Comparison of ENCODE assay signal across 1 cellular context in the genomic region with DNA sequence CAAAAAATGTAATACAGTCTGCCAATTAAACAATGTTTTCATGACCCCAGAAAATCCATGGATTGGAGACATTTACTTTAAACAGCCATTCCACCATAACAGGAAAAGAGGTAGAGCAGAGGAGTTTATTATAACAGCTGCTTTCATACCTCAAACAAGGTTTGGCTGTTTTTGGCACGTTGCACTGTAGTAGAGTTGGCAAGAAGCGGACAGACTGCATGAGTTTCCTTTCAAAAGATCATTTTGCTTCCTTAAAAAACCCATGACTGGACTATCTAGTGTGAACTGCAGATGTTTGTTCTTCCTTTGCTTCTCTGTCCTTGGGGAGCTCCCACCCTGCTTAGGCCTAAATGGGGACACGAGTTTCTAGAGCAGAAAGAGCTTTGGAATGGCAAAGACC.
TF ChIP-seq lines count a peak whose summit lies in the region.

No MANE protein-coding gene starts in this region.

TF ChIP-seq in HepG2, 621 proteins besides CTCF, POLR2A, EP300 and RAD21 (continued from another document):
- TF ChIP-seq, protein P1, sequence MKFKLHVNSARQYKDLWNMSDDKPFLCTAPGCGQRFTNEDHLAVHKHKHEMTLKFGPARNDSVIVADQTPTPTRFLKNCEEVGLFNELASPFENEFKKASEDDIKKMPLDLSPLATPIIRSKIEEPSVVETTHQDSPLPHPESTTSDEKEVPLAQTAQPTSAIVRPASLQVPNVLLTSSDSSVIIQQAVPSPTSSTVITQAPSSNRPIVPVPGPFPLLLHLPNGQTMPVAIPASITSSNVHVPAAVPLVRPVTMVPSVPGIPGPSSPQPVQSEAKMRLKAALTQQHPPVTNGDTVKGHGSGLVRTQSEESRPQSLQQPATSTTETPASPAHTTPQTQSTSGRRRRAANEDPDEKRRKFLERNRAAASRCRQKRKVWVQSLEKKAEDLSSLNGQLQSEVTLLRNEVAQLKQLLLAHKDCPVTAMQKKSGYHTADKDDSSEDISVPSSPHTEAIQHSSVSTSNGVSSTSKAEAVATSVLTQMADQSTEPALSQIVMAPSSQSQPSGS (CRISPR knock-in tag; IDR thresholded peaks at IDR 0.05), result no peak
- TF ChIP-seq, protein P2, sequence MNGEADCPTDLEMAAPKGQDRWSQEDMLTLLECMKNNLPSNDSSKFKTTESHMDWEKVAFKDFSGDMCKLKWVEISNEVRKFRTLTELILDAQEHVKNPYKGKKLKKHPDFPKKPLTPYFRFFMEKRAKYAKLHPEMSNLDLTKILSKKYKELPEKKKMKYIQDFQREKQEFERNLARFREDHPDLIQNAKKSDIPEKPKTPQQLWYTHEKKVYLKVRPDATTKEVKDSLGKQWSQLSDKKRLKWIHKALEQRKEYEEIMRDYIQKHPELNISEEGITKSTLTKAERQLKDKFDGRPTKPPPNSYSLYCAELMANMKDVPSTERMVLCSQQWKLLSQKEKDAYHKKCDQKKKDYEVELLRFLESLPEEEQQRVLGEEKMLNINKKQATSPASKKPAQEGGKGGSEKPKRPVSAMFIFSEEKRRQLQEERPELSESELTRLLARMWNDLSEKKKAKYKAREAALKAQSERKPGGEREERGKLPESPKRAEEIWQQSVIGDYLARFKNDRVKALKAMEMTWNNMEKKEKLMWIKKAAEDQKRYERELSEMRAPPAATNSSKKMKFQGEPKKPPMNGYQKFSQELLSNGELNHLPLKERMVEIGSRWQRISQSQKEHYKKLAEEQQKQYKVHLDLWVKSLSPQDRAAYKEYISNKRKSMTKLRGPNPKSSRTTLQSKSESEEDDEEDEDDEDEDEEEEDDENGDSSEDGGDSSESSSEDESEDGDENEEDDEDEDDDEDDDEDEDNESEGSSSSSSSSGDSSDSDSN (CRISPR knock-in tag; IDR thresholded peaks at IDR 0.05), result no peak
- TF ChIP-seq ZSCAN20 (CRISPR knock-in tag; IDR thresholded peaks at IDR 0.05; ENCODE audit: borderline replicate concordance) (no peak), RBM22 (optimal IDR thresholded peaks at IDR 0.05; ENCODE audit: low read length) (no peak), AGO1 (IDR thresholded peaks at IDR 0.05; ENCODE audit: low read depth, low read length, poor library complexity, severe bottlenecking) (no peak), ZNF121 (CRISPR knock-in tag; IDR thresholded peaks at IDR 0.05) (no peak)
- TF ChIP-seq, protein P3, sequence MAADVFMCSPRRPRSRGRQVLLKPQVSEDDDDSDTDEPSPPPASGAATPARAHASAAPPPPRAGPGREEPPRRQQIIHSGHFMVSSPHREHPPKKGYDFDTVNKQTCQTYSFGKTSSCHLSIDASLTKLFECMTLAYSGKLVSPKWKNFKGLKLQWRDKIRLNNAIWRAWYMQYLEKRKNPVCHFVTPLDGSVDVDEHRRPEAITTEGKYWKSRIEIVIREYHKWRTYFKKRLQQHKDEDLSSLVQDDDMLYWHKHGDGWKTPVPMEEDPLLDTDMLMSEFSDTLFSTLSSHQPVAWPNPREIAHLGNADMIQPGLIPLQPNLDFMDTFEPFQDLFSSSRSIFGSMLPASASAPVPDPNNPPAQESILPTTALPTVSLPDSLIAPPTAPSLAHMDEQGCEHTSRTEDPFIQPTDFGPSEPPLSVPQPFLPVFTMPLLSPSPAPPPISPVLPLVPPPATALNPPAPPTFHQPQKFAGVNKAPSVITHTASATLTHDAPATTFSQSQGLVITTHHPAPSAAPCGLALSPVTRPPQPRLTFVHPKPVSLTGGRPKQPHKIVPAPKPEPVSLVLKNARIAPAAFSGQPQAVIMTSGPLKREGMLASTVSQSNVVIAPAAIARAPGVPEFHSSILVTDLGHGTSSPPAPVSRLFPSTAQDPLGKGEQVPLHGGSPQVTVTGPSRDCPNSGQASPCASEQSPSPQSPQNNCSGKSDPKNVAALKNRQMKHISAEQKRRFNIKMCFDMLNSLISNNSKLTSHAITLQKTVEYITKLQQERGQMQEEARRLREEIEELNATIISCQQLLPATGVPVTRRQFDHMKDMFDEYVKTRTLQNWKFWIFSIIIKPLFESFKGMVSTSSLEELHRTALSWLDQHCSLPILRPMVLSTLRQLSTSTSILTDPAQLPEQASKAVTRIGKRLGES (CRISPR knock-in tag; IDR thresholded peaks at IDR 0.05; ENCODE audit: borderline replicate concordance), result no peak
- TF ChIP-seq, protein P4, sequence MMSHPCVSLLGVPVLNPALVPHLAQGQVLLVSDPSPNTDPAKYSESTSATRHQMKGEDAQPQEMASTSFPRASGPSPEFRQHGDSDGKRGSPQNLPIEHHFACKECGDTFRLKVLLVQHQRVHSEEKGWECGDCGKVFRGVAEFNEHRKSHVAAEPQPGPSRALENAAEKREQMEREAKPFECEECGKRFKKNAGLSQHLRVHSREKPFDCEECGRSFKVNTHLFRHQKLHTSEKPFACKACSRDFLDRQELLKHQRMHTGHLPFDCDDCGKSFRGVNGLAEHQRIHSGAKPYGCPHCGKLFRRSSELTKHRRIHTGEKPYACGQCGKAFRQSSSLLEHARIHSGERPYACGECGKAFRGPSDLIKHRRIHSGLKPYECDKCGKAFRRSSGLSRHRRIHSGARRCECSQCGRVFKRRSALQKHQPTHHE (CRISPR knock-in tag; IDR thresholded peaks at IDR 0.05; ENCODE audit: borderline replicate concordance), result no peak
